In genomic region chr2:26344581-26345283, GRCh38 we compare ENCODE assay signal across 9 cellular contexts. TPM values are rescaled to one million over a fixed set of nuclear protein-coding genes. Genes with fewer than 3 reads are reported as not detected.
DNase-seq lines count a peak whose midpoint lies in the region; ATAC-seq and TF ChIP-seq lines count a peak whose summit lies in the region.
"Had no signal": no experiment of that assay in that cellular context is flagged by ENCODE, and none has a peak within 500 bp of the region (broad histone marks: within the 10 kb centered on the region; RNA-seq: fewer than 3 reads in every experiment).

No MANE protein-coding gene starts in this region.

- no peak for TF ChIP-seq EP300 in upper lobe of left lung (IDR thresholded peaks at IDR 0.05)

- H3K4me3 ChIP-seq in GM06990 (replicated peaks; ENCODE audit: low read depth, low read length) = peak overlapping the region; percentile 94
- H3K4me3 ChIP-seq in PC-9 = peak overlapping the region; percentile 85
- peak overlapping the region; percentile 93 to 99 for H3K4me3 ChIP-seq in mucosa of rectum (ENCODE audit: low read length in 2 of 2)
- peak overlapping the region; percentile 48 to 91 (median 82) for H3K4me3 ChIP-seq in upper lobe of left lung

- peak overlapping the region; percentile 94 for H3K4me3 Mint-ChIP-seq in chondrocyte (ENCODE audit: unreplicated experiment)

- POLR2A ChIA-PET in PC-9 (lab: Charles Lee; ENCODE audit: unreplicated experiment) = no interaction called here

- TF ChIP-seq CTCF in GM06990 (IDR thresholded peaks at IDR 0.05; ENCODE audit: insufficient read depth, low read length, poor library complexity, severe bottlenecking) (no peak), PC-9 (conservative IDR thresholded peaks at IDR 0.05) (no peak), chondrocyte (IDR thresholded peaks at IDR 0.05) (no peak), upper lobe of left lung (IDR thresholded peaks at IDR 0.05) (no peak)

- no peaks in the 10 kb centered on the region for H3K9me2 ChIP-seq in PC-9 (ENCODE audit: insufficient read depth)

- ATAC-seq in upper lobe of left lung (ENCODE audit: low FRiP score in 2 of 2) (no peak), HG03159 (IDR thresholded peaks at IDR 0.05; ENCODE audit: unreplicated experiment) (no peak)

- H3K36me3 Mint-ChIP-seq in chondrocyte (ENCODE audit: low read depth) = no peaks in the 10 kb centered on the region

- H3K9me3 ChIP-seq in PC-9 (ENCODE audit: insufficient read depth, low read depth) (no peaks in the 10 kb centered on the region), mucosa of rectum (ENCODE audit: control insufficient read depth in 2 of 2, low read length in 2 of 2) (no peaks in the 10 kb centered on the region), upper lobe of left lung (no peaks in the 10 kb centered on the region)

- WGBS in upper lobe of left lung, 2 donors = 44 to 50% methylated on average over 17 of the region's 17 CpGs

- peaks cover 59% of the 10 kb centered on the region for H3K79me2 ChIP-seq in PC-9 (ENCODE audit: low read depth)

- peaks cover 42% of the 10 kb centered on the region for H3K4me1 ChIP-seq in PC-9 (replicated peaks; ENCODE audit: insufficient read depth)
- H3K4me1 ChIP-seq in mucosa of rectum (ENCODE audit: control insufficient read depth in 2 of 2, insufficient read depth in 2 of 2, low read length in 2 of 2) = peaks cover 16 to 22% of the 10 kb centered on the region in 2 donors
- H3K4me1 ChIP-seq in upper lobe of left lung = peaks cover 16 to 31% (median 23%) of the 10 kb centered on the region in 4 donors

- H3K9ac ChIP-seq in mucosa of rectum (ENCODE audit: low read depth in 1 of 2, low read length in 2 of 2) = peak overlapping the region; percentile 81 to 97

- no peaks in the 10 kb centered on the region for H3K9me3 Mint-ChIP-seq in chondrocyte (ENCODE audit: low read depth)

- peak overlapping the region; percentile 86 for H3K4me2 ChIP-seq in PC-9

- H3K27ac Mint-ChIP-seq in chondrocyte (ENCODE audit: unreplicated experiment) = peak overlapping the region; percentile 99

- no peaks in the 10 kb centered on the region; the same call in 1 of the 2 replicates for H4K20me1 ChIP-seq in PC-9 (ENCODE audit: insufficient read depth)

- H3K27me3 ChIP-seq in GM06990 (replicated peaks; ENCODE audit: control insufficient read depth, insufficient read depth, low read length) (no peaks in the 10 kb centered on the region), PC-9 (ENCODE audit: insufficient read depth, low read depth) (no peaks in the 10 kb centered on the region), mucosa of rectum (ENCODE audit: control insufficient read depth in 2 of 2, insufficient read depth in 2 of 2, low read length in 2 of 2) (no peaks in the 10 kb centered on the region), upper lobe of left lung (no peaks in the 10 kb centered on the region)

- CTCF ChIA-PET in PC-9 (lab: Charles Lee) = interaction anchor here (0.5 to 0.8 kb wide), 2 partner anchors 42 to 92 kb away, joined by 3 read pairs; no protein-coding TSS in a partner anchor

- intact Hi-C loops in PC-9 (cut with micrococcal nuclease; ENCODE audit: unreplicated experiment) = loop anchor here (10.0 kb wide), 1 partner anchor 120 kb away; no protein-coding TSS in a partner anchor

- peak overlapping the region; percentile 83; the same call in 1 of the 2 replicates for H2AFZ ChIP-seq in PC-9

- peaks cover 20% of the 10 kb centered on the region; the same call in 1 of the 2 replicates for H3F3A ChIP-seq in PC-9 (ENCODE audit: insufficient read depth, low read depth)

- DNase-seq in GM06990 (ENCODE audit: extremely low read depth, insufficient read length) (no peak), PC-9 (peak; percentile 48 to 65), chondrocyte (ENCODE audit: low spot score) (no peak), upper lobe of left lung (peak in 1 of 2 donors; percentile 52), SHP77 (lab: John Stamatoyannopoulos, UW) (no peak), COLO668 (lab: John Stamatoyannopoulos, UW; ENCODE audit: unreplicated experiment) (no peak)

- BruUV-seq in PC-9 (replicated peaks; lab: Mats Ljungman, UMichigan) = no TSS peak

- H3K36me3 ChIP-seq in GM06990 (ENCODE audit: control insufficient read depth, insufficient read depth, low read length) (no peaks in the 10 kb centered on the region), PC-9 (ENCODE audit: low read depth) (no peaks in the 10 kb centered on the region), mucosa of rectum (ENCODE audit: control insufficient read depth in 2 of 2, insufficient read depth in 2 of 2, low read length in 2 of 2) (no peaks in the 10 kb centered on the region), upper lobe of left lung (no peaks in the 10 kb centered on the region)

- H3K27me3 Mint-ChIP-seq in chondrocyte (ENCODE audit: low read depth) = no peaks in the 10 kb centered on the region

- peaks cover 40% of the 10 kb centered on the region for H3K4me1 Mint-ChIP-seq in chondrocyte (ENCODE audit: low read depth)

- H3K27ac ChIP-seq in PC-9 = peak overlapping the region; percentile 84
- H3K27ac ChIP-seq in mucosa of rectum (ENCODE audit: low read depth in 2 of 2, low read length in 2 of 2) = peak overlapping the region; percentile 93 to 95
- peak overlapping the region; percentile 85 to 99 (median 92) for H3K27ac ChIP-seq in upper lobe of left lung

- no peak for TF ChIP-seq POLR2A in upper lobe of left lung (IDR thresholded peaks at IDR 0.05)

RNA-seq across cellular contexts. Expression of gene SELENOI, which starts 1.2 kb away (rescaled TPM):
- total RNA-seq in PC-9 (2021) (33.0 and 60.8 TPM in 2 replicates), chondrocyte (15.5 to 22.2 TPM (median 17.2 TPM) in 3 replicates), upper lobe of left lung (10 to 100 TPM in 5 of 6 donors, 1 to 10 TPM in 1; 6.8 to 21.6 (median 17.2) TPM)

RNA-seq across cellular contexts. Expression of gene ADGRF3, which starts 1.9 kb away (rescaled TPM):
- total RNA-seq in PC-9 (2021) = 0.38 and 0.48 TPM in 2 replicates
- total RNA-seq in chondrocyte = 0.10 to 0.85 TPM (median 0.12 TPM) in 3 replicates
- total RNA-seq in upper lobe of left lung = 1 to 10 TPM in 1 of 6 donors, under 1 TPM in 4, not detected in 1; 0.15 to 2.1 (median 0.30) TPM

RNA-seq across cellular contexts. Expression of gene DRC1, which starts 57.0 kb away (rescaled TPM):
- total RNA-seq in PC-9 (2021) = 4.7 and 6.4 TPM in 2 replicates
- total RNA-seq in chondrocyte = 0.17 TPM in 1 of 3 replicates, not detected in the others
- total RNA-seq in upper lobe of left lung = 10 to 100 TPM in 2 of 6 donors, 1 to 10 TPM in 3, under 1 TPM in 1; 0.17 to 27.4 (median 4.7) TPM
- total RNA-seq: activated CD8-positive, alpha-beta memory T cell treated with anti-CD3 and anti-CD28 coated beads for 36 hours had no signal

Comparison
In these comparisons a context has a peak if more than half of its experiments do, and no peak if none do; other contexts are left out.
1. DNase-seq: peak in PC-9 (2 of 2); none in GM06990 (single experiment), chondrocyte (single experiment), SHP77 (0 of 2) and COLO668 (single experiment).
2. Peak in every context shown above with its lines, with median percentiles within 50 percentile points of each other: H3K4me3 ChIP-seq and H3K27ac ChIP-seq.